8 cellular contexts compared by ENCODE assay signal in genomic region chr22:44550666-44551491, GRCh38. TPM values are rescaled to one million over a fixed set of nuclear protein-coding genes. Genes with fewer than 3 reads are reported as not detected.
DNase-seq lines count a peak whose midpoint lies in the region; ATAC-seq and TF ChIP-seq lines count a peak whose summit lies in the region.

No MANE protein-coding gene starts in this region.

- H3K9me3 Mint-ChIP-seq in CD8-positive, alpha-beta memory T cell: no peaks in the 10 kb centered on the region

- H4K20me1 ChIP-seq in mammary epithelial cell (ENCODE audit: insufficient read depth, low read length): no peaks in the 10 kb centered on the region

- H3K79me2 ChIP-seq in mammary epithelial cell (ENCODE audit: insufficient read depth, low read length): no peaks in the 10 kb centered on the region

- BruUV-seq in mammary epithelial cell (replicated peaks; lab: Mats Ljungman, UMichigan): no TSS peak

- peaks cover under 1% of the 10 kb centered on the region for H3K27me3 ChIP-seq in CD8-positive, alpha-beta memory T cell (ENCODE audit: insufficient read depth, low read length, poor library complexity, severe bottlenecking)
- H3K27me3 ChIP-seq in mammary epithelial cell (ENCODE audit: insufficient read depth, low read length) (peaks cover 2% of the 10 kb centered on the region), H7 (ENCODE audit: control insufficient read depth, insufficient read depth, low read length) (no peaks in the 10 kb centered on the region)

- H3K4me1 ChIP-seq in CD8-positive, alpha-beta memory T cell (ENCODE audit: insufficient read depth, low read length): no peaks in the 10 kb centered on the region
- H3K4me1 ChIP-seq in mammary epithelial cell (ENCODE audit: insufficient read depth, low read length): peaks cover 8% of the 10 kb centered on the region
- no peaks in the 10 kb centered on the region for H3K4me1 ChIP-seq in mucosa of descending colon (ENCODE audit: low read depth)

- TF ChIP-seq POLR2A in NB4 (IDR thresholded peaks at IDR 0.05; ENCODE audit: extremely low read depth, insufficient read length): no peak

- in situ Hi-C loops in mammary epithelial cell (cut with MboI; ENCODE audit: low sequenced_read_pairs in 2 of 2): no loop called here

- POLR2A ChIA-PET in CD8-positive, alpha-beta memory T cell (lab: Charles Lee): no interaction called here

- H3K27me3 Mint-ChIP-seq in CD8-positive, alpha-beta memory T cell: peaks cover 10 to 22% of the 10 kb centered on the region in 2 donors

- H2AFZ ChIP-seq in mammary epithelial cell (ENCODE audit: low read depth, low read length): peak overlapping the region; percentile 58

- no peak overlapping the region for H3K9ac ChIP-seq in mammary epithelial cell (ENCODE audit: insufficient read depth, low read length)

- intact Hi-C loops in mammary epithelial cell (cut with micrococcal nuclease) (no loop called here), mucosa of descending colon (cut with DNase I, micrococcal nuclease) (no loop called here)

- no peaks in the 10 kb centered on the region for H3K36me3 ChIP-seq in CD8-positive, alpha-beta memory T cell (ENCODE audit: insufficient read depth, low read length)
- H3K36me3 ChIP-seq in mammary epithelial cell (ENCODE audit: insufficient read depth, low read length): no peaks in the 10 kb centered on the region
- H3K36me3 ChIP-seq in mucosa of descending colon (ENCODE audit: low read depth): no peaks in the 10 kb centered on the region
- no peaks in the 10 kb centered on the region for H3K36me3 ChIP-seq in H7 (replicated peaks; ENCODE audit: control insufficient read depth, insufficient read depth, low read length)

- H3K4me3 ChIP-seq in CD8-positive, alpha-beta memory T cell (ENCODE audit: low read length): no peak overlapping the region
- H3K4me3 ChIP-seq in NB4 (ENCODE audit: low read depth, low read length): peak overlapping the region; percentile 25
- peak overlapping the region in 1 of 3 experiments; percentile 24 for H3K4me3 ChIP-seq in mammary epithelial cell (replicated peaks in 1 of 3; ENCODE audit: insufficient read depth in 1 of 3, low read depth in 2 of 3, low read length in 3 of 3)
- no peak overlapping the region for H3K4me3 ChIP-seq in mucosa of descending colon
- no peak overlapping the region for H3K4me3 ChIP-seq in H7 (ENCODE audit: insufficient read depth, low read depth, low read length)

- WGBS in mammary epithelial cell (ENCODE audit: low coverage, missing lambda C conversion rate): 39% methylated on average over 20 of the region's 22 CpGs

- H3K4me2 ChIP-seq in mammary epithelial cell (ENCODE audit: insufficient read depth, low read depth, low read length): peak overlapping the region; percentile 75

- peak in 1 of 5 donors; percentile 9 for DNase-seq in CD8-positive, alpha-beta memory T cell
- DNase-seq in NB4 (ENCODE audit: low read depth) (peak; percentile 81), mammary epithelial cell (peak; percentile 49), mucosa of descending colon (peak; percentile 54 to 76 (median 67)), DMS79 treated with DMSO at 0.1 percent for 48 hours (lab: John Stamatoyannopoulos, UW) (no peak), H7 (no peak)

- H3K36me3 Mint-ChIP-seq in CD8-positive, alpha-beta memory T cell: peaks cover 0 to 2% (median 0%) of the 10 kb centered on the region in 3 donors

- ATAC-seq in mucosa of descending colon: peak; percentile 71
- ATAC-seq in HG03565 (IDR thresholded peaks at IDR 0.05; ENCODE audit: unreplicated experiment): no peak
- ATAC-seq in GM19455 (IDR thresholded peaks at IDR 0.05; ENCODE audit: unreplicated experiment): no peak

- TF ChIP-seq CTCF in NB4 (IDR thresholded peaks at IDR 0.05; ENCODE audit: low read depth, low read length) (no peak), mammary epithelial cell (conservative IDR thresholded peaks at IDR 0.05 in 1 of 2, IDR thresholded peaks at IDR 0.05 in 1 of 2; ENCODE audit: extremely low read depth in 1 of 2, insufficient read depth in 1 of 2, low read depth in 1 of 2, low read length in 2 of 2) (no peak), mucosa of descending colon (IDR thresholded peaks at IDR 0.05) (no peak)

- peaks cover 7 to 12% (median 10%) of the 10 kb centered on the region in 3 donors for H3K4me1 Mint-ChIP-seq in CD8-positive, alpha-beta memory T cell

- H3K4me3 Mint-ChIP-seq in CD8-positive, alpha-beta memory T cell: peak overlapping the region in 6 of 7 donors; percentile 62 to 88 (median 74)

- H3K27ac Mint-ChIP-seq in CD8-positive, alpha-beta memory T cell: peak overlapping the region in 7 of 8 donors; percentile 3 to 90 (median 43)

- dilution Hi-C loops in mammary epithelial cell (cut with HindIII; ENCODE audit: low sequenced_read_pairs): no loop called here

- no peaks in the 10 kb centered on the region for H3K9me3 ChIP-seq in CD8-positive, alpha-beta memory T cell (ENCODE audit: low read length)
- H3K9me3 ChIP-seq in mammary epithelial cell (replicated peaks; ENCODE audit: insufficient read depth, low read length) (no peaks in the 10 kb centered on the region), mucosa of descending colon (no peaks in the 10 kb centered on the region)

- H3K27ac ChIP-seq in CD8-positive, alpha-beta memory T cell (ENCODE audit: low read depth, low read length): no peak overlapping the region
- no peak overlapping the region for H3K27ac ChIP-seq in mammary epithelial cell (ENCODE audit: insufficient read depth, low read depth, low read length)

- CTCF ChIA-PET in CD8-positive, alpha-beta memory T cell (lab: Charles Lee): no interaction called here
- CTCF ChIA-PET in mammary epithelial cell (lab: Charles Lee; ENCODE audit: low non-redundant PET): no interaction called here

RNA-seq across cellular contexts. Expression of gene RTL6, which starts 52.8 kb away (rescaled TPM):
- total RNA-seq in CD8-positive, alpha-beta memory T cell: 10 to 100 TPM; 16.3 to 16.4 TPM
- polyA plus RNA-seq in CD8-positive, alpha-beta memory T cell: 18.5 TPM
- total RNA-seq in mammary epithelial cell: 10 to 100 TPM; 17.0 to 19.8 TPM
- polyA plus RNA-seq in mammary epithelial cell: 14.3 TPM
- polyA minus RNA-seq in mammary epithelial cell: 32.6 TPM
- 10 to 100 TPM; 18.7 to 33.0 (median 22.4) TPM for total RNA-seq in mucosa of descending colon
- 13.9 and 16.6 TPM in 2 replicates for total RNA-seq in H7 (2014; rRNA removed; shearing (Covaris generic))

Comparison
In these comparisons a context has a peak if more than half of its experiments do, and no peak if none do; other contexts are left out.
1. DNase-seq: peak in NB4 (single experiment), mammary epithelial cell (single experiment) and mucosa of descending colon (3 of 3); none in DMS79 treated with DMSO at 0.1 percent for 48 hours (single experiment) and H7 (single experiment).